ENCODE assay signal across 12 cellular contexts in genomic region chr14:69355955-69356321, GRCh38. TPM values are rescaled to one million over a fixed set of nuclear protein-coding genes. Genes with fewer than 3 reads are reported as not detected.
A peak's percentile ranks its signal among the peaks of the same experiment; 100 is the strongest.
DNase-seq lines count a peak whose midpoint lies in the region; ATAC-seq, FAIRE-seq and TF ChIP-seq lines count a peak whose summit lies in the region.
"Had no signal": no experiment of that assay in that cellular context is flagged by ENCODE, and none has a peak within 500 bp of the region (broad histone marks: within the 10 kb centered on the region; RNA-seq: fewer than 3 reads in every experiment).

No MANE protein-coding gene starts in this region.

- intact Hi-C loops in OCI-LY7 (cut with micrococcal nuclease; ENCODE audit: unreplicated experiment) (loop anchor here (2.0 kb wide), 1 partner anchor 45 kb away; no protein-coding TSS in a partner anchor), pancreas (cut with DNase I) (no loop called here)

- H3K9me2 ChIP-seq in OCI-LY7 (ENCODE audit: insufficient read depth, low read length), result no peaks in the 10 kb centered on the region

- CTCF ChIA-PET in OCI-LY7 (lab: Charles Lee; ENCODE audit: unreplicated experiment), result no interaction called here

- no peak for FAIRE-seq in pancreas (lab: Jason Lieb, UNC)

- DNase-seq in AG09319 (ENCODE audit: extremely low read depth, low read depth) (peak; percentile 19), OCI-LY7 (ENCODE audit: low spot score) (no peak), fibroblast of peridontal ligament (ENCODE audit: extremely low read depth) (peak; percentile 84), pancreas (no peak), SIG-M5 treated with dmso at 0.1 percent for 504 hours (lab: John Stamatoyannopoulos, UW; ENCODE audit: unreplicated experiment) (no peak), NCI-H2107 (lab: John Stamatoyannopoulos, UW) (no peak)
- DNase-seq: activated CD8-positive, alpha-beta memory T cell treated with anti-CD3 and anti-CD28 coated beads, Interleukin-2, amount 50 U/mL, for 4 hours; colonic mucosa; NCI-H1694; stimulated activated naive CD4-positive, alpha-beta T cell treated with Interleukin-2 at 50 U/mL for 16 hours had no signal

- H3K27ac ChIP-seq in OCI-LY7 (ENCODE audit: low read depth, low read length, poor library complexity, severe bottlenecking) (no peak overlapping the region), pancreas (no peak overlapping the region)
- H3K27ac ChIP-seq: colonic mucosa had no signal

- no peaks in the 10 kb centered on the region for H3K9me3 ChIP-seq in OCI-LY7 (ENCODE audit: low read length)
- H3K9me3 ChIP-seq in pancreas, result no peaks in the 10 kb centered on the region
- H3K9me3 ChIP-seq: colonic mucosa had no signal

- no peaks in the 10 kb centered on the region for H4K20me1 ChIP-seq in OCI-LY7 (ENCODE audit: insufficient read depth, low read length)

- 62 to 65% methylated on average over 3 of the region's 3 CpGs for WGBS in pancreas, 2 donors

- H3K4me3 ChIP-seq in OCI-LY7 (ENCODE audit: low read depth, low read length, poor library complexity, severe bottlenecking), result no peak overlapping the region
- H3K4me3 ChIP-seq in pancreas, result no peak overlapping the region
- H3K4me3 ChIP-seq: colonic mucosa had no signal

- ATAC-seq in pancreas (peak in 3 of 4 donors; percentile 41 to 44 (median 42)), HG03045 (IDR thresholded peaks at IDR 0.05; ENCODE audit: unreplicated experiment) (no peak), HG03135 (IDR thresholded peaks at IDR 0.05; ENCODE audit: unreplicated experiment) (no peak)

- H3K4me1 ChIP-seq in OCI-LY7 (ENCODE audit: insufficient read depth, low read length, poor library complexity, severe bottlenecking) (peaks cover 39% of the 10 kb centered on the region), pancreas (no peaks in the 10 kb centered on the region)
- H3K4me1 ChIP-seq: colonic mucosa had no signal

- H3K36me3 ChIP-seq in OCI-LY7 (ENCODE audit: insufficient read depth, low read length), result no peaks in the 10 kb centered on the region
- H3K36me3 ChIP-seq in pancreas, result no peaks in the 10 kb centered on the region
- H3K36me3 ChIP-seq: colonic mucosa had no signal

- no peaks in the 10 kb centered on the region for H3K27me3 ChIP-seq in pancreas
- H3K27me3 ChIP-seq: colonic mucosa had no signal

- POLR2A ChIA-PET in OCI-LY7 (lab: Charles Lee), result interaction anchor here (0.7 kb wide), 1 partner anchor 23 kb away, joined by 3 read pairs; no protein-coding TSS in a partner anchor

- no TSS peak for BruUV-seq in OCI-LY7 (replicated peaks; lab: Mats Ljungman, UMichigan)

- H3K4me2 ChIP-seq in OCI-LY7 (ENCODE audit: low read length), result peak overlapping the region; percentile 67; the same call in 1 of the 2 replicates

- no peak for TF ChIP-seq CTCF in AG09319 (IDR thresholded peaks at IDR 0.05; ENCODE audit: low read depth, low read length)
- TF ChIP-seq CTCF in OCI-LY7 (conservative IDR thresholded peaks at IDR 0.05; ENCODE audit: low read length), result no peak
- no peak for TF ChIP-seq CTCF in pancreas (IDR thresholded peaks at IDR 0.05)

- H2AFZ ChIP-seq in OCI-LY7 (ENCODE audit: low read length), result peak overlapping the region; percentile 87; the same call in 1 of the 2 replicates

- no peaks in the 10 kb centered on the region for H3K79me2 ChIP-seq in OCI-LY7 (ENCODE audit: insufficient read depth, low read depth, low read length)

RNA-seq across cellular contexts. Expression of gene ERH, which starts 42.2 kb away (rescaled TPM):
- total RNA-seq in OCI-LY7 (2014; rRNA removed; shearing (Covaris generic)), result 204 and 435 TPM in 2 replicates
- total RNA-seq in OCI-LY7 (2022) (498 and 512 TPM in 2 replicates), pancreas (10 to 100 TPM; 32.4 to 75.4 (median 50.4) TPM)
- polyA plus RNA-seq in pancreas, result 10 to 100 TPM; 67.2 to 71.7 TPM

RNA-seq across cellular contexts. Expression of gene SLC39A9, which starts 42.6 kb away (rescaled TPM):
- 70.4 and 86.5 TPM in 2 replicates for total RNA-seq in OCI-LY7 (2014; rRNA removed; shearing (Covaris generic))
- total RNA-seq in OCI-LY7 (2022) (91.7 and 96.6 TPM in 2 replicates), pancreas (10 to 100 TPM; 24.3 to 40.2 (median 35.5) TPM)
- polyA plus RNA-seq in pancreas, result 10 to 100 TPM; 13.2 to 20.1 TPM

Comparison
In these comparisons a context has a peak if more than half of its experiments do, and no peak if none do; other contexts are left out.
1. DNase-seq: peak in AG09319 (single experiment) and fibroblast of peridontal ligament (single experiment); none in OCI-LY7 (single experiment), pancreas (0 of 6), SIG-M5 treated with dmso at 0.1 percent for 504 hours (single experiment) and NCI-H2107 (single experiment).
2. ATAC-seq: peak in pancreas (3 of 4); none in HG03045 (single experiment) and HG03135 (single experiment).